ENCODE assay signal across 1 cellular context in genomic region chr5:149367249-149367971, GRCh38.
TF ChIP-seq lines count a peak whose summit lies in the region.

No MANE protein-coding gene starts in this region.

TF ChIP-seq in WTC11, 78 proteins besides CTCF, POLR2A, EP300 and RAD21 (continued from another document):
- no peak for TF ChIP-seq AFF4 (CRISPR knock-in tag; IDR thresholded peaks at IDR 0.05; ENCODE audit: borderline replicate concordance)
- no peak for TF ChIP-seq ZNF263 (CRISPR knock-in tag; IDR thresholded peaks at IDR 0.05; ENCODE audit: low read depth)
- no peak for TF ChIP-seq OVOL2 (CRISPR knock-in tag; IDR thresholded peaks at IDR 0.05; ENCODE audit: borderline replicate concordance)
- no peak for TF ChIP-seq E2F4 (CRISPR knock-in tag; IDR thresholded peaks at IDR 0.05; ENCODE audit: borderline replicate concordance, low read depth)
- no peak for TF ChIP-seq ZNF232 (CRISPR knock-in tag; IDR thresholded peaks at IDR 0.05)
